8 cellular contexts compared by ENCODE assay signal in the genomic region with DNA sequence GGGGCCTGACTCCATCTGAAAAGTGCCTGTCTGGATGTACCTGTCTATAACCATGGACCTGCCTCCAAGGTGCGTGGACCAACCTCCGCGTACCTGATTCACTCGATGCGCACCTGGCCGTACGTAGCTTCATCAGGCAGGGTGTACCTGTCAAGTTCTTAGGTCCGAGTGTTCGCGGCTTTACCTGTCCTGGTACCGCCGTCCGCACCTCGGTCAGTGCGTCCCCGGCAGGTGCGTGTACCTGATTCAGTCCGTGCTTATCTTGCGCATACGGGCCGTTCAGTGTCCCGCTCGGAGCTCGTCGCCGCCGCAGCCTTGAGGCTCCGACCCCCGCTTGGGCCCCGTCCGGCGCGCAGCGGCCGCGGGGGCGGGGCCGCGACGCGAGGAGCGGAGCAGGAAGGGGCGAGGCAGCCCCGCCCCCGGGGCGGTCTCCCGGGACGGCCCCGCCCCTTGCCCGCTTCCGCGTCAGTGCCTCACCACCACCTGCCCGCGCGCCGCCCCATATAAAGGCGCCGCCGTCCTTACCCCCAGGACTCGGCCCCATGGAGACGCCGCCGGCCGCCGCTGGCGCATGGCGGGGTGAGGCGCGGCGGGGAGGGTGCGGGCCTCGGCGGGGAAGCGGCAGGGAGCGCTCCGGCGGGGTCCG. TPM values are rescaled to one million over a fixed set of nuclear protein-coding genes. Genes with fewer than 3 reads are reported as not detected.
DNase-seq lines count a peak whose midpoint lies in the region; ATAC-seq and TF ChIP-seq lines count a peak whose summit lies in the region.

A gene (plus strand): TSS at position 530 of the 646 bp plus-strand sequence. CDS start 917 bp downstream, outside the sequence.

- peak within 1 kb of the TSS; percentile 82 to 94 for H3K4me3 ChIP-seq in left lung

- peak within 1 kb of the TSS; percentile 94 to 96 for H3K27ac ChIP-seq in left lung

- intact Hi-C loops in left lung (cut with DNase I) = no loop called here

- TF ChIP-seq CTCF in left lung (IDR thresholded peaks at IDR 0.05) = no peak

- peaks cover 45 to 73% of the 10 kb centered on the region in 2 donors for H3K4me1 ChIP-seq in left lung

- peak; percentile 59 for ATAC-seq in GM18909 (IDR thresholded peaks at IDR 0.05; ENCODE audit: poor library complexity, unreplicated experiment)
- peak; percentile 43 for ATAC-seq in HG03196 (IDR thresholded peaks at IDR 0.05; ENCODE audit: unreplicated experiment)
- ATAC-seq in left lung = peak; percentile 81

- DNase-seq in AG08395 (ENCODE audit: low spot score) = peak; percentile 97
- peak; percentile 90 for DNase-seq in NCI-H69 (lab: John Stamatoyannopoulos, UW)
- peak; percentile 92 for DNase-seq in activated CD4-positive, alpha-beta T cell treated with anti-CD3 and anti-CD28 coated beads, Interleukin-2, amount 50 U/mL, for 1 hour
- peak; percentile 71 for DNase-seq in dedifferentiated amniotic fluid mesenchymal stem cell (ENCODE audit: extremely low spot score)
- DNase-seq in left lung = peak; percentile 93 to 98
- peak; percentile 91 to 95 for DNase-seq in stimulated activated CD4-positive, alpha-beta T cell treated with anti-CD3 and anti-CD28 coated beads, Interleukin-2, amount 100 ng/mL, for 48 hours

- no peaks in the 10 kb centered on the region for H3K27me3 ChIP-seq in left lung

- H3K9me3 ChIP-seq in left lung = no peaks in the 10 kb centered on the region

- peaks cover 0 to 35% of the 10 kb centered on the region in 2 donors for H3K36me3 ChIP-seq in left lung

RNA-seq across cellular contexts. Expression of the gene that starts here (rescaled TPM):
- total RNA-seq in left lung = 10 to 100 TPM; 10.2 to 28.0 TPM

Comparison
In these comparisons a context has a peak if more than half of its experiments do, and no peak if none do; other contexts are left out.
1. Peak in every context shown above with its lines: DNase-seq, ATAC-seq, H3K4me3 ChIP-seq and H3K27ac ChIP-seq.